In genomic region chr4:83455300-83456183, GRCh38 we compare ENCODE assay signal across 8 cellular contexts.
A peak's percentile ranks its signal among the peaks of the same experiment; 100 is the strongest.
DNase-seq lines count a peak whose midpoint lies in the region; ATAC-seq lines count a peak whose summit lies in the region.

HELQ (minus strand) TSS chr4:83455823; CDS start chr4:83455693, 130 bp downstream.
MRPS18C (plus strand) TSS chr4:83456058; CDS start chr4:83456078, 20 bp downstream.

- DNase-seq in GM19240 (ENCODE audit: insufficient read length, low spot score) (peak; percentile 91), NCI-H524 treated with DMSO at 0.1 percent for 48 hours (lab: John Stamatoyannopoulos, UW) (peak; percentile 56), kidney glomerular epithelial cell (lab: John Stamatoyannopoulos, UW) (peak; percentile 99)
- DNase-seq in activated CD4-positive, alpha-beta T cell treated with anti-CD3 and anti-CD28 coated beads for 4 hours, result peak; percentile 93 to 96
- peak; percentile 68 to 90 for DNase-seq in stimulated activated CD4-positive, alpha-beta T cell treated with anti-CD3 and anti-CD28 coated beads, Interleukin-1b, Interleukin-23, amount 100 ng/mL, for 1 hour (ENCODE audit: low read depth in 2 of 2)

- no peaks in the 10 kb centered on the region for H3K9me3 ChIP-seq in BLaER1 treated with 17β-estradiol and CSF1 and Interleukin-3, amounts not matched to agents 10 nM and 100 nM (replicated peaks in 1 of 11)

- peaks cover 26 to 60% (median 30%) of the 10 kb centered on the region in 10 experiments for H3K4me1 ChIP-seq in BLaER1 treated with 17β-estradiol and CSF1 and Interleukin-3, amounts not matched to agents 10 nM and 100 nM

- H3K27ac ChIP-seq in BLaER1 treated with 17β-estradiol and CSF1 and Interleukin-3, amounts not matched to agents 10 nM and 100 nM, result peak within 1 kb of the TSS; percentile 93 to 98 (median 95)
- H3K27ac ChIP-seq in cingulate gyrus (ENCODE audit: low read depth, low read length), result peak within 1 kb of the TSS; percentile 94

- H3K4me2 ChIP-seq in BLaER1 treated with 17β-estradiol and CSF1 and Interleukin-3, amounts not matched to agents 10 nM and 100 nM, result peak within 1 kb of the TSS; percentile 83 to 95 (median 88)

- H4K20me1 ChIP-seq in BLaER1 treated with 17β-estradiol and CSF1 and Interleukin-3, amounts not matched to agents 10 nM and 100 nM, result peaks cover 0 to 8% (median 0%) of the 10 kb centered on the region in 11 experiments; a peak in 2 of 22 replicates

- peaks cover 48 to 72% (median 63%) of the 10 kb centered on the region in 11 experiments for H3K36me3 ChIP-seq in BLaER1 treated with 17β-estradiol and CSF1 and Interleukin-3, amounts not matched to agents 10 nM and 100 nM

- H3K9ac ChIP-seq in BLaER1 treated with 17β-estradiol and CSF1 and Interleukin-3, amounts not matched to agents 10 nM and 100 nM, result peak within 1 kb of the TSS; percentile 87 to 97 (median 91)

- peak within 1 kb of the TSS; percentile 69 to 88 (median 76) for H3K4me3 ChIP-seq in BLaER1 treated with 17β-estradiol and CSF1 and Interleukin-3, amounts not matched to agents 10 nM and 100 nM

- H3K27me3 ChIP-seq in BLaER1 treated with 17β-estradiol and CSF1 and Interleukin-3, amounts not matched to agents 10 nM and 100 nM, result no peaks in the 10 kb centered on the region

- peak; percentile 94 for ATAC-seq in HG03460 (IDR thresholded peaks at IDR 0.05; ENCODE audit: unreplicated experiment)

Comparison
In these comparisons a context has a peak if more than half of its experiments do, and no peak if none do; other contexts are left out.
1. Peak in every context shown above with its lines: DNase-seq, ATAC-seq, H3K4me3 ChIP-seq and H3K27ac ChIP-seq.